ENCODE assay signal across 1 cellular context in genomic region chr1:20480261-20481157, GRCh38.
TF ChIP-seq lines count a peak whose summit lies in the region.

No MANE protein-coding gene starts in this region.

TF ChIP-seq in IMR-90, 13 proteins besides CTCF, POLR2A, EP300 and RAD21:
- TF ChIP-seq FOS (IDR thresholded peaks at IDR 0.05; ENCODE audit: low read depth, low read length) (no peak), MXI1 (IDR thresholded peaks at IDR 0.05; ENCODE audit: borderline replicate concordance, low read depth, low read length) (no peak), USF2 (IDR thresholded peaks at IDR 0.05; ENCODE audit: low read depth, low read length) (no peak), RFX5 (IDR thresholded peaks at IDR 0.05; ENCODE audit: low read depth, low read length) (no peak), SMC3 (IDR thresholded peaks at IDR 0.05; ENCODE audit: low read depth, low read length) (no peak), MAFK (IDR thresholded peaks at IDR 0.05; ENCODE audit: low read depth, low read length) (no peak), CHD1 (IDR thresholded peaks at IDR 0.05; ENCODE audit: low read depth, low read length) (no peak), NFE2L2 (IDR thresholded peaks at IDR 0.05; ENCODE audit: low read depth, low read length) (no peak), ELK1 (IDR thresholded peaks at IDR 0.05; ENCODE audit: borderline replicate concordance, low read depth, low read length) (no peak), RCOR1 (IDR thresholded peaks at IDR 0.05; ENCODE audit: insufficient replicate concordance, low read length) (no peak), BHLHE40 (IDR thresholded peaks at IDR 0.05; ENCODE audit: low read depth, low read length) (no peak)
